In genomic region chr2:72605836-72606442, GRCh38 we compare ENCODE assay signal across 8 cellular contexts.
DNase-seq lines count a peak whose midpoint lies in the region; ATAC-seq and TF ChIP-seq lines count a peak whose summit lies in the region.

No MANE protein-coding gene starts in this region.

- DNase-seq in DMS53 treated with DMSO at 0.1 percent for 48 hours (lab: John Stamatoyannopoulos, UW; ENCODE audit: unreplicated experiment) = peak; percentile 14
- DNase-seq in HS-5 (ENCODE audit: low read depth) = peak; percentile 5
- DNase-seq in astrocyte of the spinal cord (ENCODE audit: low read depth, low spot score) = peak; percentile 25
- peak; percentile 14 for DNase-seq in myocyte (ENCODE audit: low read depth)
- no peak for DNase-seq in activated naive CD4-positive, alpha-beta T cell treated with Interleukin-2 at 50 U/mL for 16 hours
- no peak for DNase-seq in globus pallidus (ENCODE audit: low spot score)
- no peak for DNase-seq in mucosa of gallbladder (ENCODE audit: low spot score)

- ATAC-seq in GM19351 (IDR thresholded peaks at IDR 0.05; ENCODE audit: unreplicated experiment) = no peak

- TF ChIP-seq CTCF in astrocyte of the spinal cord (IDR thresholded peaks at IDR 0.05; ENCODE audit: low read depth, low read length) = peak; percentile 75

- in situ Hi-C loops in astrocyte of the spinal cord (cut with HindIII; ENCODE audit: low sequenced_read_pairs) = no loop called here

- no peak overlapping the region for H3K4me3 ChIP-seq in astrocyte of the spinal cord (ENCODE audit: low read depth, low read length)

Comparison
In these comparisons a context has a peak if more than half of its experiments do, and no peak if none do; other contexts are left out.
1. DNase-seq: peak in DMS53 treated with DMSO at 0.1 percent for 48 hours (single experiment), HS-5 (single experiment), astrocyte of the spinal cord (single experiment) and myocyte (single experiment); none in activated naive CD4-positive, alpha-beta T cell treated with Interleukin-2 at 50 U/mL for 16 hours (single experiment), globus pallidus (single experiment) and mucosa of gallbladder (single experiment).